ENCODE assay signal across 8 cellular contexts in the genomic region with DNA sequence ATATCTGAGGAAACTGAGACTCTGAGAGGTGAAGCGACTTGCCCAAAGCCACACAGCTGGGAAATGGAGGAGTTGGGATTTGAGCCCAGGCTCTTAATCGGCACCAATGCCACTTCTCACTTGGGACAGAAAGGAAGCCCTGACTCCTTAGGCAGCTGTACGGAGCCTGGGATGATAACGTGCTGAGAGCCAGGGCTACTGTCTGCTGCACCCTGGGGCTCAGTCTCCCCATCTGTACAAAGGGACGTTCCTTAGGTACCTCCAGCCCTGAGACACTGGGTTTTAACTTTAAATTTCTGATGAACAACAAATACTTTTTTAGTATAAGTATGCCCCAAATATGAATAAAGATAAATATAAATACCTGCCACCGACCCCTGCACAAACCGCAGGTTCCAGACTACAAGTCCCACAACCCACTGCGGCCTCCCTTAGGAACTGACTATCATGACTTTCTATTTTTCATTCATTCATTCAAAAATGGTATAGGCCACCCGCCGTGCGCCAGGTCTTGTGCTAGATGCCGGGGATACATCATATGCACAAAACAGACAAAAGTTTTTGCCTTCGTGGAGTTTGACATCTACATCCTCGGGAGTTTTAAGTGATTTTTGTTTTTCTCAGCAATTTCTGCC. TPM values are rescaled to one million over a fixed set of nuclear protein-coding genes. Genes with fewer than 3 reads are reported as not detected.
DNase-seq lines count a peak whose midpoint lies in the region; FAIRE-seq and TF ChIP-seq lines count a peak whose summit lies in the region.

No MANE protein-coding gene starts in this region.

- H4K20me1 ChIP-seq in smooth muscle cell (ENCODE audit: low read depth): peaks cover 13% of the 10 kb centered on the region

- peak; percentile 79 for DNase-seq in BE2C
- DNase-seq in GM20000 (ENCODE audit: low spot score): peak; percentile 64
- DNase-seq in SK-N-MC (ENCODE audit: low read depth, low spot score): no peak
- DNase-seq in iPS DF 19.7 (ENCODE audit: low read depth, low spot score): peak; percentile 33
- peak; percentile 63 for DNase-seq in smooth muscle cell (lab: John Stamatoyannopoulos, UW; ENCODE audit: unreplicated experiment)
- no peak for DNase-seq in GM19239 (ENCODE audit: insufficient read length, low spot score)

- WGBS in smooth muscle cell (ENCODE audit: low lambda C conversion rate): 20% methylated on average over 14 of the region's 14 CpGs

- H3K27me3 ChIP-seq in BE2C (no peaks in the 10 kb centered on the region), HUES48 (ENCODE audit: control insufficient read depth, insufficient read depth, low read length) (no peaks in the 10 kb centered on the region), smooth muscle cell (ENCODE audit: low read depth) (no peaks in the 10 kb centered on the region)

- H3K4me2 ChIP-seq in smooth muscle cell: peak overlapping the region; percentile 92

- H3K36me3 ChIP-seq in BE2C: peaks cover 9% of the 10 kb centered on the region; the same call in 1 of the 2 replicates
- H3K36me3 ChIP-seq in HUES48 (ENCODE audit: control insufficient read depth, insufficient read depth, low read length): peaks cover 9% of the 10 kb centered on the region; the same call in 1 of the 2 replicates
- peaks cover 3% of the 10 kb centered on the region; the same call in 1 of the 2 replicates for H3K36me3 ChIP-seq in SK-N-MC (ENCODE audit: insufficient read depth, low read length)
- H3K36me3 ChIP-seq in smooth muscle cell (ENCODE audit: low read depth): no peaks in the 10 kb centered on the region

- H3K4me1 ChIP-seq in BE2C (peaks cover 3% of the 10 kb centered on the region; the same call in 1 of the 2 replicates), HUES48 (ENCODE audit: control insufficient read depth, insufficient read depth, low read length) (peaks cover 8% of the 10 kb centered on the region; the same call in 1 of the 2 replicates), smooth muscle cell (ENCODE audit: low read depth) (peaks cover 6% of the 10 kb centered on the region)

- H3K9ac ChIP-seq in HUES48 (ENCODE audit: low read depth, low read length) (no peak overlapping the region), SK-N-MC (ENCODE audit: insufficient read length) (peak overlapping the region; percentile 72), smooth muscle cell (ENCODE audit: low read depth) (peak overlapping the region; percentile 57)

- no peaks in the 10 kb centered on the region for H3F3A ChIP-seq in smooth muscle cell (ENCODE audit: low read depth)

- peak overlapping the region; percentile 85 for H3K27ac ChIP-seq in HUES48 (ENCODE audit: low read depth, low read length)
- H3K27ac ChIP-seq in SK-N-MC: peak overlapping the region; percentile 73; the same call in 1 of the 2 replicates
- H3K27ac ChIP-seq in angular gyrus (ENCODE audit: low read depth, low read length): peak overlapping the region; percentile 97
- no peak overlapping the region for H3K27ac ChIP-seq in smooth muscle cell (ENCODE audit: low read depth)

- peaks cover 39% of the 10 kb centered on the region for H3K79me2 ChIP-seq in smooth muscle cell (ENCODE audit: low read depth)

- FAIRE-seq in GM19239 (lab: Jason Lieb, UNC): no peak

- peak overlapping the region; percentile 93 for H2AFZ ChIP-seq in smooth muscle cell (ENCODE audit: low read depth)

- TF ChIP-seq CTCF in BE2C (IDR thresholded peaks at IDR 0.05; ENCODE audit: low read depth, low read length) (no peak), GM20000 (IDR thresholded peaks at IDR 0.05; ENCODE audit: extremely low read depth, missing control alignments) (no peak), smooth muscle cell (IDR thresholded peaks at IDR 0.05; ENCODE audit: borderline replicate concordance, insufficient read depth, poor library complexity, severe bottlenecking) (no peak)

- H3K4me3 ChIP-seq in BE2C (ENCODE audit: low read depth, low read length): peak overlapping the region; percentile 78
- H3K4me3 ChIP-seq in HUES48 (ENCODE audit: low read depth, low read length): peak overlapping the region; percentile 89
- H3K4me3 ChIP-seq in SK-N-MC: peak overlapping the region; percentile 93
- peak overlapping the region; percentile 88 for H3K4me3 ChIP-seq in smooth muscle cell

- H3K9me3 ChIP-seq in BE2C (no peaks in the 10 kb centered on the region), HUES48 (ENCODE audit: control insufficient read depth, insufficient read depth, low read length) (no peaks in the 10 kb centered on the region), SK-N-MC (ENCODE audit: low read depth, low read length) (no peaks in the 10 kb centered on the region), smooth muscle cell (replicated peaks; ENCODE audit: low read depth) (no peaks in the 10 kb centered on the region)

RNA-seq across cellular contexts. Expression of gene NCLN, which starts 0.8 kb away (rescaled TPM):
- polyA plus RNA-seq in BE2C (2012; ENCODE audit: insufficient read depth, insufficient read length, low read depth): 139 TPM
- total RNA-seq in smooth muscle cell: 24.2 and 44.5 TPM in 2 replicates
- 95.9 and 97.4 TPM in 2 replicates for polyA plus RNA-seq in smooth muscle cell

RNA-seq across cellular contexts. Expression of gene S1PR4, which starts 6.4 kb away (rescaled TPM):
- not detected for polyA plus RNA-seq in BE2C (2012; ENCODE audit: insufficient read depth, insufficient read length, low read depth)
- not detected in 2 replicates for total RNA-seq in smooth muscle cell
- polyA plus RNA-seq in smooth muscle cell: not detected in 2 replicates

RNA-seq across cellular contexts. Expression of gene CELF5, which starts 39.5 kb away (rescaled TPM):
- not detected for polyA plus RNA-seq in BE2C (2012; ENCODE audit: insufficient read depth, insufficient read length, low read depth)
- not detected in 2 replicates for total RNA-seq in smooth muscle cell
- polyA plus RNA-seq in smooth muscle cell: 0.18 TPM in 1 of 2 replicates, not detected in the other

RNA-seq across cellular contexts. Expression of gene GNA15, which starts 49.1 kb away (rescaled TPM):
- polyA plus RNA-seq in BE2C (2012; ENCODE audit: insufficient read depth, insufficient read length, low read depth): 1.9 TPM
- total RNA-seq in smooth muscle cell: 1.5 and 1.8 TPM in 2 replicates
- polyA plus RNA-seq in smooth muscle cell: 0.43 and 1.2 TPM in 2 replicates

Comparison
In these comparisons a context has a peak if more than half of its experiments do, and no peak if none do; other contexts are left out.
1. DNase-seq: peak in BE2C (single experiment), GM20000 (single experiment), iPS DF 19.7 (single experiment) and smooth muscle cell (single experiment); none in SK-N-MC (single experiment) and GM19239 (single experiment).
2. Peak in every context shown above with its lines, with median percentiles within 50 percentile points of each other: H3K4me3 ChIP-seq.